ENCODE assay signal across 17 cellular contexts in the genomic region with DNA sequence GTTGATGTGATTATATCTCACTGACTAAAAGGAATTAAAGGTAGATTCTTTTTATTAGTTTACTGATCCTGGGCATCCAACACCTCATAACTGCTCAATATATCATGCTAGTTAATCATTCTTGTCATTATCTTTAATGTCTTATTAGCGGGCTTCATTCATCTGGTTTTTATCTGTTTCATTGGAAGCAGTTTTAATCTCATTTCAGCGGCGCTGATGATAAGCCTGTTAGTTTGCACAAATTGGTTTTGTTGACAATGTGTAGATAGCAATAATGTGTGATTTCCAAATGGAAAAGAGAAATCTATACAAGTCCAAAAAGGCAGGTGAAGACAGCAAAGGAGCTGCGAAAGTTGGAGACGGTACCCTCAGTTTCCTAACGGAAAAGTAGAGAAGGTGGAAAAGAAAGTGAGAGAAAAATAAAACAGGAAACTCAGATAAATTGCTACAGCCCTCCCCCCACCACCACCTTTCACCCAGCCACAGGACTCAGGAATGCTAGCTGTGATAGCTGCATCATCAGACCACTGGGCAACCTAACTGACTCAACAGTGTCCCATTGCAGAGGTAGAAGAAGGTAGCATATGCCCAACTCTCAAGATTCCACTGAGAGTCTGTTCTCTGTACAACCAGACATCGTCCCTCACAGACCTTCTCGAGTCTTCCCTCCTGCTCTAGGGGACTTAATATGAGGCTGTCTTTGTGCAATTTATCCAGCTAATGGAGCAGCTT.
DNase-seq lines count a peak whose midpoint lies in the region; ATAC-seq and TF ChIP-seq lines count a peak whose summit lies in the region.
"Had no signal": no experiment of that assay in that cellular context is flagged by ENCODE, and none has a peak within 500 bp of the region (broad histone marks: within the 10 kb centered on the region; RNA-seq: fewer than 3 reads in every experiment).

No MANE protein-coding gene starts in this region.

- no peaks in the 10 kb centered on the region for H3K4me1 ChIP-seq in GM23338 (ENCODE audit: insufficient read depth)
- H3K4me1 ChIP-seq in PC-3 (ENCODE audit: insufficient read depth, low read length): peaks cover 18% of the 10 kb centered on the region
- H3K4me1 ChIP-seq in endodermal cell (ENCODE audit: control insufficient read depth, insufficient read depth, low read length): peaks cover 21% of the 10 kb centered on the region
- peaks cover 11% of the 10 kb centered on the region for H3K4me1 ChIP-seq in mesendoderm (ENCODE audit: control insufficient read depth, low read depth, low read length)
- H3K4me1 ChIP-seq: BLaER1, HAP-1 had no signal

- H3K4me2 ChIP-seq in GM23338 (no peak overlapping the region), PC-3 (ENCODE audit: low read length) (peak overlapping the region; percentile 26), mesendoderm (ENCODE audit: low read length) (no peak overlapping the region)
- H3K4me2 ChIP-seq: BLaER1 had no signal

- H3K36me3 ChIP-seq in GM23338 (ENCODE audit: insufficient read depth) (no peaks in the 10 kb centered on the region), PC-3 (ENCODE audit: low read depth, low read length) (no peaks in the 10 kb centered on the region), endodermal cell (ENCODE audit: control insufficient read depth, insufficient read depth, low read length) (no peaks in the 10 kb centered on the region), mesendoderm (ENCODE audit: control insufficient read depth, insufficient read depth, low read length) (no peaks in the 10 kb centered on the region), H7 (replicated peaks; ENCODE audit: control insufficient read depth, insufficient read depth, low read length) (no peaks in the 10 kb centered on the region)
- H3K36me3 ChIP-seq: BLaER1, HAP-1 had no signal

- H3K27me3 Mint-ChIP-seq in GM23338 (ENCODE audit: insufficient read depth, low read depth, poor library complexity): no peaks in the 10 kb centered on the region
- H3K27me3 Mint-ChIP-seq in endodermal cell (ENCODE audit: insufficient read depth): no peaks in the 10 kb centered on the region

- intact Hi-C loops in PC-3 (cut with micrococcal nuclease): no loop called here

- H3K4me1 Mint-ChIP-seq in GM23338 (peaks cover 11% of the 10 kb centered on the region), endodermal cell (peaks cover 55% of the 10 kb centered on the region)
- H3K4me1 Mint-ChIP-seq: CD14-positive monocyte; CD4-positive, alpha-beta memory T cell had no signal

- no TSS peak for BruUV-seq in PC-3 (replicated peaks; lab: Mats Ljungman, UMichigan)

- no peak for DNase-seq in GM23338 (ENCODE audit: low spot score)
- peak; percentile 58 for DNase-seq in PC-3
- DNase-seq in endodermal cell: no peak
- peak; percentile 64 for DNase-seq in mesendoderm
- DNase-seq in Kasumi-1 (lab: John Stamatoyannopoulos, UW): no peak
- no peak for DNase-seq in left lobe of liver (ENCODE audit: low spot score)
- DNase-seq in NCI-H446 treated with DMSO at 0.1 percent for 48 hours (lab: John Stamatoyannopoulos, UW): no peak
- no peak for DNase-seq in H7
- DNase-seq: 8988T; CD4-positive, alpha-beta memory T cell; DMS153; DMS79; GDM1; GOT3 had no signal

- H3K9me2 ChIP-seq in GM23338 (ENCODE audit: insufficient read depth) (peaks cover 8% of the 10 kb centered on the region; the same call in 1 of the 2 replicates), PC-3 (replicated peaks; ENCODE audit: low read length) (0 out of 2 replicates have a peak, but pooled peaks cover 5% of the 10 kb centered on the region)

- no peak overlapping the region for H3K27ac ChIP-seq in GM23338 (ENCODE audit: low read depth)
- peak overlapping the region; percentile 5; the same call in 1 of the 2 replicates for H3K27ac ChIP-seq in PC-3 (ENCODE audit: low read length)
- no peak overlapping the region for H3K27ac ChIP-seq in endodermal cell (ENCODE audit: low read depth, low read length)
- H3K27ac ChIP-seq in mesendoderm (ENCODE audit: low read depth, low read length): no peak overlapping the region
- H3K27ac ChIP-seq: BLaER1 had no signal

- H2BK5ac ChIP-seq in mesendoderm (ENCODE audit: low read length): peak overlapping the region; percentile 66

- ATAC-seq in GM23338 (no peak), PC-3 (no peak; the same call in 1 of the 2 replicates), left lobe of liver (no peak)

- H3K4me3 Mint-ChIP-seq in GM23338 (no peak overlapping the region), endodermal cell (no peak overlapping the region)
- H3K4me3 Mint-ChIP-seq: CD14-positive monocyte; CD4-positive, alpha-beta memory T cell had no signal

- H3K36me3 Mint-ChIP-seq in GM23338 (ENCODE audit: low read depth) (no peaks in the 10 kb centered on the region), endodermal cell (ENCODE audit: low read depth) (peaks cover 3% of the 10 kb centered on the region)
- H3K36me3 Mint-ChIP-seq: CD14-positive monocyte; CD4-positive, alpha-beta memory T cell had no signal

- H4K5ac ChIP-seq in mesendoderm (ENCODE audit: low read length): no peak overlapping the region

- POLR2A ChIA-PET in PC-3 (lab: Charles Lee; ENCODE audit: unreplicated experiment): no interaction called here

- 84 to 87% methylated on average over 4 to 8 of the region's 8 CpGs for WGBS in endodermal cell (ENCODE audit: insufficient coverage in 1 of 2, insufficient read length in 1 of 2), 2 experiments
- no CpG with 5 or more reads among the region's 8 CpGs for WGBS in mesendoderm (ENCODE audit: extremely low coverage, insufficient coverage, low lambda C conversion rate)

- no peak overlapping the region for H3K23ac ChIP-seq in mesendoderm (ENCODE audit: low read length)

- no peak overlapping the region for H3K27ac Mint-ChIP-seq in GM23338
- H3K27ac Mint-ChIP-seq in endodermal cell: peak overlapping the region; percentile 65
- H3K27ac Mint-ChIP-seq: CD14-positive monocyte; CD4-positive, alpha-beta memory T cell had no signal

- H3K27me3 ChIP-seq in GM23338 (ENCODE audit: insufficient read depth) (no peaks in the 10 kb centered on the region), PC-3 (ENCODE audit: low read length) (no peaks in the 10 kb centered on the region), endodermal cell (ENCODE audit: control insufficient read depth, insufficient read depth, low read length, poor library complexity, severe bottlenecking) (peaks cover 4% of the 10 kb centered on the region), mesendoderm (ENCODE audit: insufficient read depth, low read length, poor library complexity) (no peaks in the 10 kb centered on the region), H7 (ENCODE audit: control insufficient read depth, insufficient read depth, low read length) (no peaks in the 10 kb centered on the region)
- H3K27me3 ChIP-seq: BLaER1 had no signal

- peak overlapping the region; percentile 10 for H3K18ac ChIP-seq in mesendoderm (ENCODE audit: low read length)

- H2AFZ ChIP-seq in GM23338 (peak overlapping the region; percentile 59; the same call in 1 of the 2 replicates), PC-3 (ENCODE audit: low read length) (0 out of 2 replicates have a peak overlapping the region, but pooled peaks have one; percentile 0)

- H3K56ac ChIP-seq in mesendoderm (ENCODE audit: low read length): peak overlapping the region; percentile 26

- H4K8ac ChIP-seq in mesendoderm (ENCODE audit: low read depth, low read length): no peak overlapping the region

- CTCF ChIA-PET in PC-3 (lab: Charles Lee): no interaction called here

- H2BK120ac ChIP-seq in mesendoderm (ENCODE audit: low read depth, low read length): no peak overlapping the region

- no peaks in the 10 kb centered on the region for H4K20me1 ChIP-seq in GM23338 (replicated peaks; ENCODE audit: insufficient read depth)
- no peaks in the 10 kb centered on the region for H4K20me1 ChIP-seq in PC-3 (ENCODE audit: low read length)
- H4K20me1 ChIP-seq: BLaER1 had no signal

- no peaks in the 10 kb centered on the region for H3F3A ChIP-seq in GM23338 (replicated peaks; ENCODE audit: low read depth)
- no peaks in the 10 kb centered on the region for H3F3A ChIP-seq in PC-3 (ENCODE audit: low read length, unreplicated experiment)

- H3K9me3 Mint-ChIP-seq in GM23338 (no peaks in the 10 kb centered on the region), endodermal cell (peaks cover 5% of the 10 kb centered on the region)

- H3K4ac ChIP-seq in mesendoderm (ENCODE audit: low read depth, low read length): no peak overlapping the region

- no peaks in the 10 kb centered on the region for H3K79me2 ChIP-seq in GM23338 (replicated peaks; ENCODE audit: insufficient read depth)
- no peaks in the 10 kb centered on the region for H3K79me2 ChIP-seq in PC-3 (ENCODE audit: low read length)
- H3K79me2 ChIP-seq in mesendoderm (ENCODE audit: control insufficient read depth, insufficient read depth, low read length): no peaks in the 10 kb centered on the region

- H2BK15ac ChIP-seq in mesendoderm (replicated peaks; ENCODE audit: low read depth): no peak overlapping the region

- H2AK5ac ChIP-seq in mesendoderm (ENCODE audit: low read length): no peak overlapping the region

- no peak overlapping the region for H3K9ac ChIP-seq in PC-3 (ENCODE audit: low read length)
- no peak overlapping the region for H3K9ac ChIP-seq in endodermal cell (ENCODE audit: extremely low read depth, low read length, poor library complexity, severe bottlenecking)
- no peak overlapping the region for H3K9ac ChIP-seq in mesendoderm (ENCODE audit: low read length)
- H3K9ac ChIP-seq: BLaER1 had no signal

- H3K79me1 ChIP-seq in mesendoderm (ENCODE audit: low read length): no peaks in the 10 kb centered on the region

- H3K4me3 ChIP-seq in GM23338 (no peak overlapping the region), PC-3 (ENCODE audit: low read length) (no peak overlapping the region), endodermal cell (ENCODE audit: low read length) (peak overlapping the region; percentile 36), mesendoderm (ENCODE audit: low read length) (no peak overlapping the region), H7 (ENCODE audit: insufficient read depth, low read depth, low read length) (no peak overlapping the region)
- H3K4me3 ChIP-seq: BLaER1, HAP-1 had no signal

- TF ChIP-seq CTCF in GM23338 (conservative IDR thresholded peaks at IDR 0.05; ENCODE audit: low read depth in 2 of 2) (no peak), PC-3 (conservative IDR thresholded peaks at IDR 0.05; ENCODE audit: low read depth, low read length) (no peak), endodermal cell (conservative IDR thresholded peaks at IDR 0.05) (no peak)

- no peaks in the 10 kb centered on the region for H3K9me3 ChIP-seq in PC-3 (ENCODE audit: low read length)
- peaks cover 9% of the 10 kb centered on the region for H3K9me3 ChIP-seq in endodermal cell (ENCODE audit: control insufficient read depth, low read length)
- H3K9me3 ChIP-seq: BLaER1 had no signal

TF ChIP-seq in GM23338, 12 proteins besides CTCF, POLR2A, EP300 and RAD21 (continues in another document):
- TF ChIP-seq ZNF331 (CRISPR knock-in tag; IDR thresholded peaks at IDR 0.05; ENCODE audit: low read depth): no peak
- no peak for TF ChIP-seq EZH2phosphoT487 (IDR thresholded peaks at IDR 0.05; ENCODE audit: unreplicated experiment)
- no peak for TF ChIP-seq NANOG (IDR thresholded peaks at IDR 0.05; ENCODE audit: borderline replicate concordance)
- no peak for TF ChIP-seq EZH2 (IDR thresholded peaks at IDR 0.05; ENCODE audit: low read depth, unreplicated experiment)
- no peak for TF ChIP-seq JUNB (IDR thresholded peaks at IDR 0.05; ENCODE audit: unreplicated experiment)
- no peak for TF ChIP-seq CREB1 (CRISPR knock-in tag; IDR thresholded peaks at IDR 0.05; ENCODE audit: low read depth)
- TF ChIP-seq POLR2AphosphoS5 (IDR thresholded peaks at IDR 0.05; ENCODE audit: low read depth): no peak

Comparison
In these comparisons a context has a peak if more than half of its experiments do, and no peak if none do; other contexts are left out.
1. DNase-seq: peak in PC-3 (single experiment) and mesendoderm (single experiment); none in GM23338 (single experiment), endodermal cell (single experiment), Kasumi-1 (0 of 2), left lobe of liver (single experiment), NCI-H446 treated with DMSO at 0.1 percent for 48 hours (single experiment) and H7 (single experiment).